ENCODE assay signal across 8 cellular contexts in genomic region chr7:44460325-44460724, GRCh38. TPM values are rescaled to one million over a fixed set of nuclear protein-coding genes. Genes with fewer than 3 reads are reported as not detected.
DNase-seq lines count a peak whose midpoint lies in the region; ATAC-seq, FAIRE-seq and TF ChIP-seq lines count a peak whose summit lies in the region.

No MANE protein-coding gene starts in this region.

- in situ Hi-C loops in GM12878 (cut with MboI), result no loop called here

- H3K27ac Mint-ChIP-seq in glutamatergic neuron (ENCODE audit: unreplicated experiment), result no peak overlapping the region

- H3K4me2 ChIP-seq in GM12878 (ENCODE audit: control insufficient read depth, insufficient read depth), result peak overlapping the region; percentile 87

- FAIRE-seq in GM12878 (lab: Jason Lieb, UNC), result peak; percentile 89

- no peak overlapping the region for H3K4me3 Mint-ChIP-seq in glutamatergic neuron (ENCODE audit: unreplicated experiment)

- peak overlapping the region; percentile 33; the same call in 1 of the 2 replicates for H3K4me3 ChIP-seq in GM12878

- H3K9me3 Mint-ChIP-seq in glutamatergic neuron (ENCODE audit: unreplicated experiment), result peaks cover 3% of the 10 kb centered on the region

- TF ChIP-seq POLR2A in GM12878 (IDR thresholded peaks at IDR 0.05; ENCODE audit: low read depth, low read length), result no peak

- H3K27me3 Mint-ChIP-seq in glutamatergic neuron (ENCODE audit: unreplicated experiment), result no peaks in the 10 kb centered on the region

- WGBS in GM12878 (ENCODE audit: insufficient coverage, insufficient replicate concordance, low lambda C conversion rate, missing lambda C conversion rate), result 3% methylated on average over 3 of the region's 3 CpGs

- H3K9ac ChIP-seq in GM12878 (ENCODE audit: control insufficient read depth, insufficient read depth, low read length), result no peak overlapping the region

- SMC1A ChIA-PET in GM12878 (lab: Charles Lee; ENCODE audit: uncharacterized antibody, unreplicated experiment), result interaction anchor here (0.9 to 4.0 kb wide), 3 partner anchors 14 to 31 kb away, joined by 4 to 26 read pairs (median 5); partner anchors contain the start of gene NUDCD3

- no peak for TF ChIP-seq RAD21 in GM12878 (IDR thresholded peaks at IDR 0.05; ENCODE audit: insufficient read depth, low read depth, low read length)

- H3K36me3 ChIP-seq in GM12878 (ENCODE audit: control insufficient read depth in 2 of 2, insufficient read depth in 2 of 2, low read length in 1 of 2), result peaks cover under 1 to 5% of the 10 kb centered on the region in 2 experiments; a peak in 1 of 4 replicates

- no peaks in the 10 kb centered on the region; the same call in 2 of the 3 replicates for H3K9me3 ChIP-seq in GM12878 (replicated peaks; ENCODE audit: control insufficient read depth, insufficient read depth, low read length)

- POLR2A ChIA-PET in GM12878 (lab: Charles Lee), result interaction anchor here (0.5 to 1.3 kb wide), 4 partner anchors 15 to 418 kb away, joined by 3 to 4 read pairs (median 4); no protein-coding TSS in a partner anchor

- no TSS peak for BruUV-seq in GM12878 (replicated peaks; lab: Mats Ljungman, UMichigan)

- peak; percentile 93 for ATAC-seq in GM18858 (IDR thresholded peaks at IDR 0.05; ENCODE audit: unreplicated experiment)
- peak; percentile 87 for ATAC-seq in HG02571 (IDR thresholded peaks at IDR 0.05; ENCODE audit: unreplicated experiment)
- peak; percentile 99 for ATAC-seq in GM12878

- CTCF ChIA-PET in GM12878 (lab: Yijun Ruan, JAX), result interaction anchor here (0.6 to 2.0 kb wide), 9 partner anchors 8 to 1835 kb away, joined by 3 to 7 read pairs (median 3); partner anchors contain the start of gene NUDCD3

- DNase-seq in NAMALWA (ENCODE audit: low spot score), result peak; percentile 95
- peak; percentile 93 for DNase-seq in GM12878 (ENCODE audit: low read depth, low spot score)
- DNase-seq in HUDEP-2 (lab: John Stamatoyannopoulos, UW; ENCODE audit: unreplicated experiment in 76 of 76), result no peak
- DNase-seq in glutamatergic neuron, result no peak
- no peak for DNase-seq in iPS-NIHi7 (ENCODE audit: extremely low spot score)
- no peak for DNase-seq in NCI-H2227 treated with DMSO at 0.1 percent for 48 hours (lab: John Stamatoyannopoulos, UW)

- H3K4me1 Mint-ChIP-seq in glutamatergic neuron (ENCODE audit: low read depth, unreplicated experiment), result peaks cover 6% of the 10 kb centered on the region

- no peak overlapping the region for H2AFZ ChIP-seq in GM12878 (ENCODE audit: control insufficient read depth, low read depth, low read length)

- H4K20me1 ChIP-seq in GM12878 (ENCODE audit: control insufficient read depth, insufficient read depth), result no peaks in the 10 kb centered on the region

- no peaks in the 10 kb centered on the region for H3K27me3 ChIP-seq in GM12878 (replicated peaks in 1 of 2; ENCODE audit: control insufficient read depth in 2 of 2, insufficient read depth in 2 of 2, low read length in 1 of 2)

- peak overlapping the region; percentile 79 for H3K27ac ChIP-seq in GM12878 (ENCODE audit: control insufficient read depth, insufficient read depth)

- intact Hi-C loops in GM12878 (cut with micrococcal nuclease; ENCODE audit: unreplicated experiment), result no loop called here

- no peaks in the 10 kb centered on the region for H3K36me3 Mint-ChIP-seq in glutamatergic neuron (ENCODE audit: unreplicated experiment)

- RAD21 ChIA-PET in GM12878 (lab: Charles Lee; ENCODE audit: unreplicated experiment), result interaction anchor here (1.0 to 2.6 kb wide), 5 partner anchors 15 to 542 kb away, joined by 3 to 9 read pairs (median 3); no protein-coding TSS in a partner anchor

- H3K79me2 ChIP-seq in GM12878 (ENCODE audit: control insufficient read depth, insufficient read depth, low read length), result peaks cover 52% of the 10 kb centered on the region

- peak; percentile 76 to 95 for TF ChIP-seq EP300 in GM12878 (IDR thresholded peaks at IDR 0.05; ENCODE audit: borderline replicate concordance in 1 of 2, control insufficient read depth in 1 of 2, low read depth in 2 of 2, low read length in 2 of 2)

- H3K4me1 ChIP-seq in GM12878 (ENCODE audit: control insufficient read depth, insufficient read depth, low read length), result peaks cover 22% of the 10 kb centered on the region

- no peak for TF ChIP-seq CTCF in GM12878 (IDR thresholded peaks at IDR 0.05 in 2 of 3, conservative IDR thresholded peaks at IDR 0.05 in 1 of 3; ENCODE audit: control insufficient read depth in 2 of 3, extremely low read depth in 1 of 3, insufficient read depth in 1 of 3, low read depth in 3 of 3, low read length in 3 of 3)
- no peak for TF ChIP-seq CTCF in glutamatergic neuron (IDR thresholded peaks at IDR 0.05; ENCODE audit: partially characterized antibody, unreplicated experiment)

TF ChIP-seq in GM12878, 131 proteins besides CTCF, POLR2A, EP300 and RAD21 (continues in another document):
- TF ChIP-seq CHD2 (IDR thresholded peaks at IDR 0.05; ENCODE audit: borderline replicate concordance, low read depth, low read length) (no peak; the same call in 1 of the 2 replicates), CBX3 (IDR thresholded peaks at IDR 0.05; ENCODE audit: borderline replicate concordance, low read depth) (no peak), CBX5 (IDR thresholded peaks at IDR 0.05; ENCODE audit: low read depth) (no peak), ESRRA (IDR thresholded peaks at IDR 0.05; ENCODE audit: low read length) (no peak), TCF12 (IDR thresholded peaks at IDR 0.05; ENCODE audit: low read depth, low read length) (no peak), ZNF384 (IDR thresholded peaks at IDR 0.05; ENCODE audit: borderline replicate concordance, low read depth, low read length) (peak; percentile 94), FOS (IDR thresholded peaks at IDR 0.05; ENCODE audit: borderline replicate concordance, extremely low read depth, insufficient read length) (no peak), GABPA (IDR thresholded peaks at IDR 0.05; ENCODE audit: low read depth) (peak; percentile 20; the same call in 1 of the 2 replicates), ZBED1 (IDR thresholded peaks at IDR 0.05; ENCODE audit: borderline replicate concordance) (peak; percentile 65; the same call in 1 of the 2 replicates), TBL1XR1 (IDR thresholded peaks at IDR 0.05; ENCODE audit: low read depth, low read length) (peak; percentile 94), SMAD5 (IDR thresholded peaks at IDR 0.05; ENCODE audit: low read depth) (no peak), TARDBP (IDR thresholded peaks at IDR 0.05; ENCODE audit: borderline replicate concordance) (no peak)
- TF ChIP-seq, protein P1, sequence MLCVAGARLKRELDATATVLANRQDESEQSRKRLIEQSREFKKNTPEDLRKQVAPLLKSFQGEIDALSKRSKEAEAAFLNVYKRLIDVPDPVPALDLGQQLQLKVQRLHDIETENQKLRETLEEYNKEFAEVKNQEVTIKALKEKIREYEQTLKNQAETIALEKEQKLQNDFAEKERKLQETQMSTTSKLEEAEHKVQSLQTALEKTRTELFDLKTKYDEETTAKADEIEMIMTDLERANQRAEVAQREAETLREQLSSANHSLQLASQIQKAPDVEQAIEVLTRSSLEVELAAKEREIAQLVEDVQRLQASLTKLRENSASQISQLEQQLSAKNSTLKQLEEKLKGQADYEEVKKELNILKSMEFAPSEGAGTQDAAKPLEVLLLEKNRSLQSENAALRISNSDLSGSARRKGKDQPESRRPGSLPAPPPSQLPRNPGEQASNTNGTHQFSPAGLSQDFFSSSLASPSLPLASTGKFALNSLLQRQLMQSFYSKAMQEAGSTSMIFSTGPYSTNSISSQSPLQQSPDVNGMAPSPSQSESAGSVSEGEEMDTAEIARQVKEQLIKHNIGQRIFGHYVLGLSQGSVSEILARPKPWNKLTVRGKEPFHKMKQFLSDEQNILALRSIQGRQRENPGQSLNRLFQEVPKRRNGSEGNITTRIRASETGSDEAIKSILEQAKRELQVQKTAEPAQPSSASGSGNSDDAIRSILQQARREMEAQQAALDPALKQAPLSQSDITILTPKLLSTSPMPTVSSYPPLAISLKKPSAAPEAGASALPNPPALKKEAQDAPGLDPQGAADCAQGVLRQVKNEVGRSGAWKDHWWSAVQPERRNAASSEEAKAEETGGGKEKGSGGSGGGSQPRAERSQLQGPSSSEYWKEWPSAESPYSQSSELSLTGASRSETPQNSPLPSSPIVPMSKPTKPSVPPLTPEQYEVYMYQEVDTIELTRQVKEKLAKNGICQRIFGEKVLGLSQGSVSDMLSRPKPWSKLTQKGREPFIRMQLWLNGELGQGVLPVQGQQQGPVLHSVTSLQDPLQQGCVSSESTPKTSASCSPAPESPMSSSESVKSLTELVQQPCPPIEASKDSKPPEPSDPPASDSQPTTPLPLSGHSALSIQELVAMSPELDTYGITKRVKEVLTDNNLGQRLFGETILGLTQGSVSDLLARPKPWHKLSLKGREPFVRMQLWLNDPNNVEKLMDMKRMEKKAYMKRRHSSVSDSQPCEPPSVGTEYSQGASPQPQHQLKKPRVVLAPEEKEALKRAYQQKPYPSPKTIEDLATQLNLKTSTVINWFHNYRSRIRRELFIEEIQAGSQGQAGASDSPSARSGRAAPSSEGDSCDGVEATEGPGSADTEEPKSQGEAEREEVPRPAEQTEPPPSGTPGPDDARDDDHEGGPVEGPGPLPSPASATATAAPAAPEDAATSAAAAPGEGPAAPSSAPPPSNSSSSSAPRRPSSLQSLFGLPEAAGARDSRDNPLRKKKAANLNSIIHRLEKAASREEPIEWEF (IDR thresholded peaks at IDR 0.05; ENCODE audit: insufficient replicate concordance, low read depth, low read length), result no peak

RNA-seq across cellular contexts. Expression of gene NUDCD3, which starts 30.1 kb away (rescaled TPM):
- total RNA-seq in GM12878 (2013; cell fraction: nucleolus; rRNA removed), result 53.2 and 61.8 TPM in 2 replicates
- total RNA-seq in GM12878 (2014; rRNA removed) (41.1 and 53.0 TPM in 2 replicates), GM12878 (2014; rRNA removed; fragmentation: Illumina TruSeq; extraction: Trizol) (29.1 and 35.4 TPM in 2 replicates), GM12878 (2021) (89.8 and 92.3 TPM in 2 replicates), glutamatergic neuron (ENCODE audit: unreplicated experiment) (151 TPM)
- 18.3 TPM for polyA plus RNA-seq in GM12878 (2011; ENCODE audit: low read depth)
- polyA plus RNA-seq in GM12878 (2011; rRNA removed) (46.6 and 54.4 TPM in 2 replicates), GM12878 (2014; fragmentation: Illumina TruSeq; extraction: Trizol) (42.9 and 49.8 TPM in 2 replicates), GM12878 (2014; fragmentation: Nextera tagmentation; extraction: Ambion mirVana) (10 to 100 TPM; 25.0 to 30.7 TPM), GM12878 (2014; rRNA removed) (43.1 and 47.0 TPM in 2 replicates), GM12878 (2016; fragmentation: Nextera tagmentation; extraction: Ambion mirVana) (10 to 100 TPM; 75.2 to 77.4 TPM)
- 68.6 and 84.4 TPM in 2 replicates for polyA plus RNA-seq in GM12878 (2011; cell fraction: cytosol; rRNA removed)
- 88.9 and 94.6 TPM in 2 replicates for polyA plus RNA-seq in GM12878 (2011; cell fraction: nucleus; rRNA removed)
- polyA plus RNA-seq in GM12878 (2012), result 33.3 and 42.2 TPM in 2 replicates
- polyA minus RNA-seq in GM12878 (2011; rRNA and poly(A)+ RNA removed), result 105 and 108 TPM in 2 replicates
- polyA minus RNA-seq in GM12878 (2011; cell fraction: cytosol; rRNA and poly(A)+ RNA removed), result 25.3 and 27.0 TPM in 2 replicates
- polyA minus RNA-seq in GM12878 (2011; cell fraction: nucleus; rRNA and poly(A)+ RNA removed), result 26.2 and 44.8 TPM in 2 replicates

Comparison
In these comparisons a context has a peak if more than half of its experiments do, and no peak if none do; other contexts are left out.
1. DNase-seq: peak in NAMALWA (single experiment) and GM12878 (single experiment); none in HUDEP-2 (0 of 76), glutamatergic neuron (single experiment), iPS-NIHi7 (single experiment) and NCI-H2227 treated with DMSO at 0.1 percent for 48 hours (single experiment).
2. Peak in every context shown above with its lines, with median percentiles within 50 percentile points of each other: ATAC-seq.